ENCODE assay signal across 19 cellular contexts in genomic region chr4:39745920-39746319, GRCh38. TPM values are rescaled to one million over a fixed set of nuclear protein-coding genes. Genes with fewer than 3 reads are reported as not detected.
DNase-seq lines count a peak whose midpoint lies in the region; ATAC-seq lines count a peak whose summit lies in the region.
"Had no signal": no experiment of that assay in that cellular context is flagged by ENCODE, and none has a peak within 500 bp of the region (broad histone marks: within the 10 kb centered on the region; RNA-seq: fewer than 3 reads in every experiment).

No MANE protein-coding gene starts in this region.

- H3K9me3 Mint-ChIP-seq in activated naive CD8-positive, alpha-beta T cell (ENCODE audit: low read depth), result no peaks in the 10 kb centered on the region
- H3K9me3 Mint-ChIP-seq in activated naive CD8-positive, alpha-beta T cell treated with anti-CD3 and anti-CD28 coated beads for 36 hours, result no peaks in the 10 kb centered on the region
- H3K9me3 Mint-ChIP-seq in activated T-helper 2 cell treated with anti-CD3 and anti-CD28 coated beads, Interferon-gamma antibody, Interleukin-2, Interleukin-4, amounts not matched to agents 10 μg/mL and 5 μg/mL and 100 μg/mL, durations not matched to agents 14 hours and 24 hours and 36 hours, result no peaks in the 10 kb centered on the region
- no peaks in the 10 kb centered on the region for H3K9me3 Mint-ChIP-seq in stimulated activated effector memory CD8-positive, alpha-beta T cell treated with anti-CD3 and anti-CD28 coated beads, Interleukin-12 subunit alpha, Interleukin-12 subunit beta, amount 100 ng/mL, for 72 hours
- H3K9me3 Mint-ChIP-seq in effector memory CD8-positive, alpha-beta T cell, result no peaks in the 10 kb centered on the region
- H3K9me3 Mint-ChIP-seq: CD4-positive, CD25-positive, alpha-beta regulatory T cell; HFFc6 had no signal

- H3K4me3 Mint-ChIP-seq in activated naive CD8-positive, alpha-beta T cell, result no peak overlapping the region
- H3K4me3 Mint-ChIP-seq in activated naive CD8-positive, alpha-beta T cell treated with anti-CD3 and anti-CD28 coated beads for 36 hours, result no peak overlapping the region
- H3K4me3 Mint-ChIP-seq in activated T-helper 2 cell treated with anti-CD3 and anti-CD28 coated beads, Interferon-gamma antibody, Interleukin-2, Interleukin-4, amounts not matched to agents 10 μg/mL and 5 μg/mL and 100 μg/mL, durations not matched to agents 14 hours and 24 hours and 36 hours (ENCODE audit: low read depth), result no peak overlapping the region
- H3K4me3 Mint-ChIP-seq in stimulated activated effector memory CD8-positive, alpha-beta T cell treated with anti-CD3 and anti-CD28 coated beads, Interleukin-12 subunit alpha, Interleukin-12 subunit beta, amount 100 ng/mL, for 72 hours, result no peak overlapping the region
- no peak overlapping the region for H3K4me3 Mint-ChIP-seq in effector memory CD8-positive, alpha-beta T cell
- H3K4me3 Mint-ChIP-seq: CD4-positive, CD25-positive, alpha-beta regulatory T cell; HFFc6 had no signal

- ATAC-seq in HG02610 (IDR thresholded peaks at IDR 0.05; ENCODE audit: unreplicated experiment), result peak; percentile 56
- ATAC-seq in stimulated activated effector memory CD8-positive, alpha-beta T cell treated with anti-CD3 and anti-CD28 coated beads, Interleukin-12 subunit alpha, Interleukin-12 subunit beta, amount 100 ng/mL, for 72 hours, result peak; percentile 69
- ATAC-seq in effector memory CD8-positive, alpha-beta T cell (replicated peaks), result no peak
- ATAC-seq: A549 had no signal

- no peak for DNase-seq in activated naive CD8-positive, alpha-beta T cell treated with anti-CD3 and anti-CD28 coated beads for 36 hours
- no peak for DNase-seq in activated T-helper 2 cell treated with anti-CD3 and anti-CD28 coated beads, Interferon-gamma antibody, Interleukin-2, Interleukin-4, amounts not matched to agents 10 μg/mL and 5 μg/mL and 100 μg/mL, durations not matched to agents 14 hours and 24 hours and 36 hours (ENCODE audit: low spot score)
- DNase-seq in stimulated activated effector memory CD8-positive, alpha-beta T cell treated with anti-CD3 and anti-CD28 coated beads, Interleukin-12 subunit alpha, Interleukin-12 subunit beta, amount 100 ng/mL, for 72 hours (ENCODE audit: low spot score in 2 of 2), result no peak
- no peak for DNase-seq in AG08395 (ENCODE audit: low spot score)
- DNase-seq in effector memory CD8-positive, alpha-beta T cell, result no peak
- DNase-seq: AML-193; CD4-positive, CD25-positive, alpha-beta regulatory T cell; HFFc6; KBM-7; MG63; NCI-H1105 treated with DMSO at 0.1 percent for 48 hours; NCI-H187 treated with DMSO at 0.1 percent for 48 hours; NCI-H446; NCI-H748 treated with DMSO at 0.1 percent for 48 hours; Peyer's patch; Right ventricle myocardium superior had no signal

- no peaks in the 10 kb centered on the region for H3K27me3 Mint-ChIP-seq in activated naive CD8-positive, alpha-beta T cell
- H3K27me3 Mint-ChIP-seq in activated naive CD8-positive, alpha-beta T cell treated with anti-CD3 and anti-CD28 coated beads for 36 hours, result no peaks in the 10 kb centered on the region
- no peaks in the 10 kb centered on the region for H3K27me3 Mint-ChIP-seq in activated T-helper 2 cell treated with anti-CD3 and anti-CD28 coated beads, Interferon-gamma antibody, Interleukin-2, Interleukin-4, amounts not matched to agents 10 μg/mL and 5 μg/mL and 100 μg/mL, durations not matched to agents 14 hours and 24 hours and 36 hours (ENCODE audit: low read depth)
- no peaks in the 10 kb centered on the region for H3K27me3 Mint-ChIP-seq in effector memory CD8-positive, alpha-beta T cell
- H3K27me3 Mint-ChIP-seq: CD4-positive, CD25-positive, alpha-beta regulatory T cell had no signal

- intact Hi-C loops in activated T-helper 2 cell treated with anti-CD3 and anti-CD28 coated beads, Interferon-gamma antibody, Interleukin-2, Interleukin-4, amounts not matched to agents 10 μg/mL and 5 μg/mL and 100 μg/mL, durations not matched to agents 14 hours and 24 hours and 36 hours (cut with micrococcal nuclease), result no loop called here

- H3K4me1 Mint-ChIP-seq in activated naive CD8-positive, alpha-beta T cell (ENCODE audit: low read depth), result peaks cover 12% of the 10 kb centered on the region
- H3K4me1 Mint-ChIP-seq in activated naive CD8-positive, alpha-beta T cell treated with anti-CD3 and anti-CD28 coated beads for 36 hours, result peaks cover 20% of the 10 kb centered on the region
- H3K4me1 Mint-ChIP-seq in activated T-helper 2 cell treated with anti-CD3 and anti-CD28 coated beads, Interferon-gamma antibody, Interleukin-2, Interleukin-4, amounts not matched to agents 10 μg/mL and 5 μg/mL and 100 μg/mL, durations not matched to agents 14 hours and 24 hours and 36 hours (ENCODE audit: low read depth), result peaks cover 10% of the 10 kb centered on the region
- peaks cover 9% of the 10 kb centered on the region for H3K4me1 Mint-ChIP-seq in stimulated activated effector memory CD8-positive, alpha-beta T cell treated with anti-CD3 and anti-CD28 coated beads, Interleukin-12 subunit alpha, Interleukin-12 subunit beta, amount 100 ng/mL, for 72 hours
- peaks cover 6 to 11% of the 10 kb centered on the region in 2 donors for H3K4me1 Mint-ChIP-seq in effector memory CD8-positive, alpha-beta T cell (ENCODE audit: low read depth in 2 of 2)

- H3K36me3 Mint-ChIP-seq in activated naive CD8-positive, alpha-beta T cell, result peaks cover 2% of the 10 kb centered on the region
- H3K36me3 Mint-ChIP-seq in activated naive CD8-positive, alpha-beta T cell treated with anti-CD3 and anti-CD28 coated beads for 36 hours, result peaks cover 8% of the 10 kb centered on the region
- peaks cover 38% of the 10 kb centered on the region for H3K36me3 Mint-ChIP-seq in activated T-helper 2 cell treated with anti-CD3 and anti-CD28 coated beads, Interferon-gamma antibody, Interleukin-2, Interleukin-4, amounts not matched to agents 10 μg/mL and 5 μg/mL and 100 μg/mL, durations not matched to agents 14 hours and 24 hours and 36 hours (ENCODE audit: low read depth)
- peaks cover 58% of the 10 kb centered on the region for H3K36me3 Mint-ChIP-seq in stimulated activated effector memory CD8-positive, alpha-beta T cell treated with anti-CD3 and anti-CD28 coated beads, Interleukin-12 subunit alpha, Interleukin-12 subunit beta, amount 100 ng/mL, for 72 hours
- peaks cover 34% of the 10 kb centered on the region for H3K36me3 Mint-ChIP-seq in effector memory CD8-positive, alpha-beta T cell (ENCODE audit: insufficient read depth)

- H3K27ac Mint-ChIP-seq in activated naive CD8-positive, alpha-beta T cell, result peak overlapping the region; percentile 56
- H3K27ac Mint-ChIP-seq in activated naive CD8-positive, alpha-beta T cell treated with anti-CD3 and anti-CD28 coated beads for 36 hours, result no peak overlapping the region
- peak overlapping the region; percentile 26 for H3K27ac Mint-ChIP-seq in activated T-helper 2 cell treated with anti-CD3 and anti-CD28 coated beads, Interferon-gamma antibody, Interleukin-2, Interleukin-4, amounts not matched to agents 10 μg/mL and 5 μg/mL and 100 μg/mL, durations not matched to agents 14 hours and 24 hours and 36 hours
- peak overlapping the region; percentile 81 for H3K27ac Mint-ChIP-seq in stimulated activated effector memory CD8-positive, alpha-beta T cell treated with anti-CD3 and anti-CD28 coated beads, Interleukin-12 subunit alpha, Interleukin-12 subunit beta, amount 100 ng/mL, for 72 hours
- H3K27ac Mint-ChIP-seq in effector memory CD8-positive, alpha-beta T cell, result peak overlapping the region in 1 of 2 donors; percentile 88
- H3K27ac Mint-ChIP-seq: HFFc6 had no signal

RNA-seq across cellular contexts. Expression of gene UBE2K, which starts 48.0 kb away (rescaled TPM):
- 100 to 1,000 TPM in 1 of 2 experiments, 10 to 100 TPM in 1; 92.7 to 102 TPM for total RNA-seq in activated naive CD8-positive, alpha-beta T cell treated with anti-CD3 and anti-CD28 coated beads for 36 hours
- total RNA-seq in activated T-helper 2 cell treated with anti-CD3 and anti-CD28 coated beads, Interferon-gamma antibody, Interleukin-2, Interleukin-4, amounts not matched to agents 10 μg/mL and 5 μg/mL and 100 μg/mL, durations not matched to agents 14 hours and 24 hours and 36 hours, result 94.1 and 94.8 TPM in 2 replicates
